8 cellular contexts compared by ENCODE assay signal in genomic region chr3:81302045-81302444, GRCh38.
DNase-seq lines count a peak whose midpoint lies in the region; ATAC-seq, FAIRE-seq and TF ChIP-seq lines count a peak whose summit lies in the region.

No MANE protein-coding gene starts in this region.

- peak; percentile 67 for TF ChIP-seq RAD21 in neural cell (conservative IDR thresholded peaks at IDR 0.05)

- peaks cover 5% of the 10 kb centered on the region for H3F3A ChIP-seq in neural cell (ENCODE audit: insufficient read depth, low read length, poor library complexity, severe bottlenecking)

- 0 to 17% methylated on average over 1 of the region's 1 CpG for WGBS in esophagus squamous epithelium, 2 donors

- H3K4me3 ChIP-seq in esophagus squamous epithelium (no peak overlapping the region), neural cell (ENCODE audit: low read length) (no peak overlapping the region)

- no peaks in the 10 kb centered on the region for H3K4me1 ChIP-seq in esophagus squamous epithelium

- no peak overlapping the region for H3K9ac ChIP-seq in neural cell (ENCODE audit: low read length)

- H3K79me2 ChIP-seq in neural cell (replicated peaks; ENCODE audit: insufficient read depth, low read length) = no peaks in the 10 kb centered on the region

- no peak for TF ChIP-seq EP300 in neural cell (conservative IDR thresholded peaks at IDR 0.05; ENCODE audit: poor library complexity, severe bottlenecking)

- DNase-seq in activated CD8-positive, alpha-beta memory T cell treated with anti-CD3 and anti-CD28 coated beads, Interleukin-2, amount 10 ng/mL, durations not matched to agents 7 days and 5 days = peak; percentile 40
- no peak for DNase-seq in activated CD8-positive, alpha-beta memory T cell treated with anti-CD3 and anti-CD28 coated beads, Interleukin-2, amount 50 U/mL, for 4 hours
- DNase-seq in HTR-8/SVneo (ENCODE audit: insufficient read length, low spot score) (peak; percentile 62), SHP77 treated with DMSO at 0.1 percent for 48 hours (lab: John Stamatoyannopoulos, UW) (peak; percentile 20), esophagus squamous epithelium (lab: John Stamatoyannopoulos, UW) (no peak), GOT3 (lab: John Stamatoyannopoulos, UW) (no peak)

- TF ChIP-seq CTCF in esophagus squamous epithelium (IDR thresholded peaks at IDR 0.05) (peak; percentile 16 to 58 (median 34)), neural cell (IDR thresholded peaks at IDR 0.05; ENCODE audit: poor library complexity, severe bottlenecking) (peak; percentile 60)

- H3K27ac ChIP-seq in esophagus squamous epithelium (no peak overlapping the region), neural cell (ENCODE audit: low read length) (no peak overlapping the region)

- peak; percentile 68 for FAIRE-seq in HTR-8/SVneo (lab: Jason Lieb, UNC)

- ATAC-seq in activated CD8-positive, alpha-beta memory T cell treated with anti-CD3 and anti-CD28 coated beads, Interleukin-2, amount 10 ng/mL, durations not matched to agents 7 days and 5 days = no peak
- peak; percentile 86 for ATAC-seq in GM21526 (IDR thresholded peaks at IDR 0.05; ENCODE audit: low FRiP score, unreplicated experiment)

- no peaks in the 10 kb centered on the region for H3K9me3 ChIP-seq in esophagus squamous epithelium
- no peaks in the 10 kb centered on the region for H3K9me3 ChIP-seq in neural cell (ENCODE audit: low read length)

- H3K36me3 ChIP-seq in esophagus squamous epithelium (no peaks in the 10 kb centered on the region), neural cell (ENCODE audit: insufficient read depth, low read length) (no peaks in the 10 kb centered on the region)

- H3K4me1 Mint-ChIP-seq in activated CD8-positive, alpha-beta memory T cell treated with anti-CD3 and anti-CD28 coated beads, Interleukin-2, amount 10 ng/mL, durations not matched to agents 7 days and 5 days = no peaks in the 10 kb centered on the region

- no peak for TF ChIP-seq POLR2A in esophagus squamous epithelium (IDR thresholded peaks at IDR 0.05)

- intact Hi-C loops in esophagus squamous epithelium (cut with DNase I) = no loop called here

- no peaks in the 10 kb centered on the region for H4K20me1 ChIP-seq in neural cell (ENCODE audit: insufficient read depth)

- H3K27ac Mint-ChIP-seq in activated CD8-positive, alpha-beta memory T cell treated with anti-CD3 and anti-CD28 coated beads, Interleukin-2, amount 10 ng/mL, durations not matched to agents 7 days and 5 days = no peak overlapping the region

- H2AFZ ChIP-seq in neural cell (ENCODE audit: low read depth, low read length) = no peak overlapping the region

- H3K36me3 Mint-ChIP-seq in activated CD8-positive, alpha-beta memory T cell treated with anti-CD3 and anti-CD28 coated beads, Interleukin-2, amount 10 ng/mL, durations not matched to agents 7 days and 5 days = no peaks in the 10 kb centered on the region

- H3K4me3 Mint-ChIP-seq in activated CD8-positive, alpha-beta memory T cell treated with anti-CD3 and anti-CD28 coated beads, Interleukin-2, amount 10 ng/mL, durations not matched to agents 7 days and 5 days = no peak overlapping the region

- H3K27me3 ChIP-seq in esophagus squamous epithelium (no peaks in the 10 kb centered on the region), neural cell (ENCODE audit: insufficient read depth, low read depth, low read length) (no peaks in the 10 kb centered on the region)

- no peaks in the 10 kb centered on the region for H3K9me2 ChIP-seq in neural cell (ENCODE audit: insufficient read depth, low read length)

- H3K4me2 ChIP-seq in neural cell (ENCODE audit: low read length) = no peak overlapping the region

- CTCF ChIA-PET in activated CD8-positive, alpha-beta memory T cell treated with anti-CD3 and anti-CD28 coated beads, Interleukin-2, amount 10 ng/mL, durations not matched to agents 7 days and 5 days (lab: Charles Lee) = interaction anchor here (0.7 to 1.8 kb wide), 6 partner anchors 12 to 1017 kb away, joined by 3 to 7 read pairs (median 4); no protein-coding TSS in a partner anchor

- no peaks in the 10 kb centered on the region for H3K27me3 Mint-ChIP-seq in activated CD8-positive, alpha-beta memory T cell treated with anti-CD3 and anti-CD28 coated beads, Interleukin-2, amount 10 ng/mL, durations not matched to agents 7 days and 5 days

- H3K9me3 Mint-ChIP-seq in activated CD8-positive, alpha-beta memory T cell treated with anti-CD3 and anti-CD28 coated beads, Interleukin-2, amount 10 ng/mL, durations not matched to agents 7 days and 5 days (ENCODE audit: low read depth) = no peaks in the 10 kb centered on the region

TF ChIP-seq in neural cell, 6 proteins besides CTCF, POLR2A, EP300 and RAD21:
- no peak for TF ChIP-seq TAF1 (IDR thresholded peaks at IDR 0.05; ENCODE audit: low read depth)
- TF ChIP-seq MXI1 (conservative IDR thresholded peaks at IDR 0.05; ENCODE audit: poor library complexity, severe bottlenecking) = no peak
- no peak for TF ChIP-seq EZH2 (IDR thresholded peaks at IDR 0.05; ENCODE audit: borderline replicate concordance, insufficient read depth, low read length, poor library complexity, severe bottlenecking)
- TF ChIP-seq SMC3 (conservative IDR thresholded peaks at IDR 0.05; ENCODE audit: poor library complexity) = peak; percentile 47
- TF ChIP-seq REST (IDR thresholded peaks at IDR 0.05; ENCODE audit: borderline replicate concordance) = no peak
- TF ChIP-seq POLR2AphosphoS5 (IDR thresholded peaks at IDR 0.05) = no peak

Comparison
In these comparisons a context has a peak if more than half of its experiments do, and no peak if none do; other contexts are left out.
1. DNase-seq: peak in activated CD8-positive, alpha-beta memory T cell treated with anti-CD3 and anti-CD28 coated beads, Interleukin-2, amount 10 ng/mL, durations not matched to agents 7 days and 5 days (single experiment), HTR-8/SVneo (single experiment) and SHP77 treated with DMSO at 0.1 percent for 48 hours (single experiment); none in activated CD8-positive, alpha-beta memory T cell treated with anti-CD3 and anti-CD28 coated beads, Interleukin-2, amount 50 U/mL, for 4 hours (single experiment), esophagus squamous epithelium (single experiment) and GOT3 (single experiment).